1 cellular context compared by ENCODE assay signal in the genomic region with DNA sequence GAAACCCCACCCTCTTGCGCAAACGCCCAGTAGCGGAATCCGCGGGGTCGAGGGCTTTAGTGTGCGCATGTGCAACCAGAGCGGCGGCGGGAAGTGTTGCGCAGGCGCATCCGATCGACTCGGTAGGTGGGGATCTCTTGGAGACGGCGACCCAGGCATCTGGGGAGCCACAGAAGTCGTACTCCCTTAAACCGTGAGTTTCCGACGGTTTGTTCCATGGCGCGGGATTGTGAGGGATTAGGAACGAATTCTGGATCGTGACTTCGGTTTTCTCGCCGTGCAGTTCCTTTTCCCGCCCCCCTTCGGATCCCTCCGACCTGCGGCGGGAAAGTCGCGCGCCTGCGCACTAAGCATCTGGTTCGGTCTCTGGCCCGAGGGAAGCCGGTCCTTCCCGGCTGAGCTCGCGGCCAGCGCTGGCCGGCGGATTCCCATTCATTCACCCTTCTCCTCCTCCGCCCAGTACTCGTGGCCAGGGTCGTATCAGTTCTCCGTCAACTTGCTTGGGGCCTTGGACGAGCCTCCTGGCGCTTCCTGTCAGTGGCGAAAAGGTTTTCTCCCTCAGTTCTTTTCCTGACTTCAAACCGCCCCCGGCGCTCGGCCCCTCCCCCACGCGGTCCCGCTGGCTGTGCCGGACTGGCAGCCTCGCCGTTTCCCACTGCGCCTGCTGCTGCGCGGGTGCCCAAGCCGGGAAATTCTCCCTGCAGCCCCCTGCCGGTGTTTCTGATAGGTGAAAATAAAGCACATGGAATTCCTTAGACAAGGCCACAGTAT.
TF ChIP-seq lines count a peak whose summit lies in the region.

A gene (plus strand): TSS at position 96 of the 771 bp plus-strand sequence. CDS start 866 bp downstream, outside the sequence.

TF ChIP-seq in K562, 482 proteins besides CTCF, POLR2A, EP300 and RAD21 (continued from another document and continues in another):
- TF ChIP-seq PML (IDR thresholded peaks at IDR 0.05; ENCODE audit: low read length), result peak; percentile 54
- no peak for TF ChIP-seq PRPF4 (IDR thresholded peaks at IDR 0.05; ENCODE audit: insufficient read depth, low read depth, low read length, poor library complexity, severe bottlenecking)
- TF ChIP-seq, protein P1, sequence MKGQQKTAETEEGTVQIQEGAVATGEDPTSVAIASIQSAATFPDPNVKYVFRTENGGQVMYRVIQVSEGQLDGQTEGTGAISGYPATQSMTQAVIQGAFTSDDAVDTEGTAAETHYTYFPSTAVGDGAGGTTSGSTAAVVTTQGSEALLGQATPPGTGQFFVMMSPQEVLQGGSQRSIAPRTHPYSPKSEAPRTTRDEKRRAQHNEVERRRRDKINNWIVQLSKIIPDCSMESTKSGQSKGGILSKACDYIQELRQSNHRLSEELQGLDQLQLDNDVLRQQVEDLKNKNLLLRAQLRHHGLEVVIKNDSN (CRISPR knock-in tag; IDR thresholded peaks at IDR 0.05), result no peak
- TF ChIP-seq, protein P2, sequence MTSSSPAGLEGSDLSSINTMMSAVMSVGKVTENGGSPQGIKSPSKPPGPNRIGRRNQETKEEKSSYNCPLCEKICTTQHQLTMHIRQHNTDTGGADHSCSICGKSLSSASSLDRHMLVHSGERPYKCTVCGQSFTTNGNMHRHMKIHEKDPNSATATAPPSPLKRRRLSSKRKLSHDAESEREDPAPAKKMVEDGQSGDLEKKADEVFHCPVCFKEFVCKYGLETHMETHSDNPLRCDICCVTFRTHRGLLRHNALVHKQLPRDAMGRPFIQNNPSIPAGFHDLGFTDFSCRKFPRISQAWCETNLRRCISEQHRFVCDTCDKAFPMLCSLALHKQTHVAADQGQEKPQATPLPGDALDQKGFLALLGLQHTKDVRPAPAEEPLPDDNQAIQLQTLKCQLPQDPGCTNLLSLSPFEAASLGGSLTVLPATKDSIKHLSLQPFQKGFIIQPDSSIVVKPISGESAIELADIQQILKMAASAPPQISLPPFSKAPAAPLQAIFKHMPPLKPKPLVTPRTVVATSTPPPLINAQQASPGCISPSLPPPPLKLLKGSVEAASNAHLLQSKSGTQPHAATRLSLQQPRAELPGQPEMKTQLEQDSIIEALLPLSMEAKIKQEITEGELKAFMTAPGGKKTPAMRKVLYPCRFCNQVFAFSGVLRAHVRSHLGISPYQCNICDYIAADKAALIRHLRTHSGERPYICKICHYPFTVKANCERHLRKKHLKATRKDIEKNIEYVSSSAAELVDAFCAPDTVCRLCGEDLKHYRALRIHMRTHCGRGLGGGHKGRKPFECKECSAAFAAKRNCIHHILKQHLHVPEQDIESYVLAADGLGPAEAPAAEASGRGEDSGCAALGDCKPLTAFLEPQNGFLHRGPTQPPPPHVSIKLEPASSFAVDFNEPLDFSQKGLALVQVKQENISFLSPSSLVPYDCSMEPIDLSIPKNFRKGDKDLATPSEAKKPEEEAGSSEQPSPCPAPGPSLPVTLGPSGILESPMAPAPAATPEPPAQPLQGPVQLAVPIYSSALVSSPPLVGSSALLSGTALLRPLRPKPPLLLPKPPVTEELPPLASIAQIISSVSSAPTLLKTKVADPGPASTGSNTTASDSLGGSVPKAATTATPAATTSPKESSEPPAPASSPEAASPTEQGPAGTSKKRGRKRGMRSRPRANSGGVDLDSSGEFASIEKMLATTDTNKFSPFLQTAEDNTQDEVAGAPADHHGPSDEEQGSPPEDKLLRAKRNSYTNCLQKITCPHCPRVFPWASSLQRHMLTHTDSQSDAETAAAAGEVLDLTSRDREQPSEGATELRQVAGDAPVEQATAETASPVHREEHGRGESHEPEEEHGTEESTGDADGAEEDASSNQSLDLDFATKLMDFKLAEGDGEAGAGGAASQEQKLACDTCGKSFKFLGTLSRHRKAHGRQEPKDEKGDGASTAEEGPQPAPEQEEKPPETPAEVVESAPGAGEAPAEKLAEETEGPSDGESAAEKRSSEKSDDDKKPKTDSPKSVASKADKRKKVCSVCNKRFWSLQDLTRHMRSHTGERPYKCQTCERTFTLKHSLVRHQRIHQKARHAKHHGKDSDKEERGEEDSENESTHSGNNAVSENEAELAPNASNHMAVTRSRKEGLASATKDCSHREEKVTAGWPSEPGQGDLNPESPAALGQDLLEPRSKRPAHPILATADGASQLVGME (CRISPR knock-in tag; IDR thresholded peaks at IDR 0.05), result 0 out of 2 replicates have a peak, but pooled peaks have one; percentile 30
- 0 out of 2 replicates have a peak, but pooled peaks have one; percentile 25 for TF ChIP-seq SMARCC2 (IDR thresholded peaks at IDR 0.05; ENCODE audit: low read depth)
- TF ChIP-seq HDGF (IDR thresholded peaks at IDR 0.05), result no peak
- TF ChIP-seq NRF1 (conservative IDR thresholded peaks at IDR 0.05 in 1 of 2, IDR thresholded peaks at IDR 0.05 in 1 of 2), result peak; percentile 100
- TF ChIP-seq, protein P3, sequence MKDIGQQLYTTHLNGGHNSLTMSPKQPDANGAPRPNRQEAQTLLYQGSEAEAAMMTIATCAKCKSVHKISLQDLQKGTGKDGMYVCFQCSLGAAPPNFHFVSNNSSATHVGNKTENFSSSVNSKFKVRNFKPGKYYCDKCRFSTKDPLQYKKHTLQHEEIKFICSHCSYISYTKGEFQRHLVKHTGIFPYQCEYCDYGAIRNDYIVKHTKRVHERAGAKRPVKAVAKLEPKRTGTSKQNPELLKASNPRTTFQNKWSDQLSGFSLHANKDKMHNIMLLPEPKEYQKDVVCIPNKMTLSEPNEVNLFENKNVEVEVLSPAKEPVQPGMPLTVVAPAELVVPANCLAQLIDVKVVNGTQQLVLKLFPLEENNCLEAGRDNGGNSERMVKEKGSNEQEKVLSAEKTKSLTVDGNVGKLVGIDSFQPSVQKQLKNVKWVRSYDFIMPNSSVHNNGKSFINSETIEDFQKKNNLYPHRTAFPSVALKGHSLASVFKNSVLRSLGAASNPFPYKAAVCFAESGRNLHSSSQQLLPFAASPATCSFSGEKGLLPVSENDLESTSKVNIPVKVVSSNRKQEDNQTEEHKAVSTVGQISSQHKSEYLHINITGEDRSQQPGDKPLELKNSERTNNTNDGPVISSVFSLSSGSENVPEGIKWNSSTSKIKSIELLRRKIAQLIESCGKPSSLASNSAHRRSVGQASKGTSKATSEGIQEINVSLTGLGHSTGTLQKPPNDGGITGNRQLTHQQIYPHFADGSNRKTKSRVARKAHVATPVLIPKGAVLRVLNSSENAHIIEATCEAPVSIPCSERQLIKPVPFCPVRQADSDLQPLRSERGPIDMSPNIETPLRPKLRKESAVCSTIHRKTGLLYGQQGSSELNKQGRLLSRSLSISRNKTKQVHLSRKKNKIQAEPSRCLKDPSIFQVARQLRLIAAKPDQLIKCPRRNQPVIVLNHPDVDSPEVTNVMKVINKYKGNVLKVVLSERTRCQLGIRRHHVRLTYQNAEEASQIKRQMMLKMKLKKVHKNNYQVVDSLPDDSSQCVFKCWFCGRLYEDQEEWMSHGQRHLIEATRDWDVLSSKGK (CRISPR knock-in tag; IDR thresholded peaks at IDR 0.05), result no peak
- TF ChIP-seq SMAD4 (CRISPR knock-in tag; conservative IDR thresholded peaks at IDR 0.05), result peak; percentile 41; the same call in 1 of the 2 replicates
- no peak for TF ChIP-seq SETDB1 (IDR thresholded peaks at IDR 0.05; ENCODE audit: low read length)
- TF ChIP-seq, protein P4, sequence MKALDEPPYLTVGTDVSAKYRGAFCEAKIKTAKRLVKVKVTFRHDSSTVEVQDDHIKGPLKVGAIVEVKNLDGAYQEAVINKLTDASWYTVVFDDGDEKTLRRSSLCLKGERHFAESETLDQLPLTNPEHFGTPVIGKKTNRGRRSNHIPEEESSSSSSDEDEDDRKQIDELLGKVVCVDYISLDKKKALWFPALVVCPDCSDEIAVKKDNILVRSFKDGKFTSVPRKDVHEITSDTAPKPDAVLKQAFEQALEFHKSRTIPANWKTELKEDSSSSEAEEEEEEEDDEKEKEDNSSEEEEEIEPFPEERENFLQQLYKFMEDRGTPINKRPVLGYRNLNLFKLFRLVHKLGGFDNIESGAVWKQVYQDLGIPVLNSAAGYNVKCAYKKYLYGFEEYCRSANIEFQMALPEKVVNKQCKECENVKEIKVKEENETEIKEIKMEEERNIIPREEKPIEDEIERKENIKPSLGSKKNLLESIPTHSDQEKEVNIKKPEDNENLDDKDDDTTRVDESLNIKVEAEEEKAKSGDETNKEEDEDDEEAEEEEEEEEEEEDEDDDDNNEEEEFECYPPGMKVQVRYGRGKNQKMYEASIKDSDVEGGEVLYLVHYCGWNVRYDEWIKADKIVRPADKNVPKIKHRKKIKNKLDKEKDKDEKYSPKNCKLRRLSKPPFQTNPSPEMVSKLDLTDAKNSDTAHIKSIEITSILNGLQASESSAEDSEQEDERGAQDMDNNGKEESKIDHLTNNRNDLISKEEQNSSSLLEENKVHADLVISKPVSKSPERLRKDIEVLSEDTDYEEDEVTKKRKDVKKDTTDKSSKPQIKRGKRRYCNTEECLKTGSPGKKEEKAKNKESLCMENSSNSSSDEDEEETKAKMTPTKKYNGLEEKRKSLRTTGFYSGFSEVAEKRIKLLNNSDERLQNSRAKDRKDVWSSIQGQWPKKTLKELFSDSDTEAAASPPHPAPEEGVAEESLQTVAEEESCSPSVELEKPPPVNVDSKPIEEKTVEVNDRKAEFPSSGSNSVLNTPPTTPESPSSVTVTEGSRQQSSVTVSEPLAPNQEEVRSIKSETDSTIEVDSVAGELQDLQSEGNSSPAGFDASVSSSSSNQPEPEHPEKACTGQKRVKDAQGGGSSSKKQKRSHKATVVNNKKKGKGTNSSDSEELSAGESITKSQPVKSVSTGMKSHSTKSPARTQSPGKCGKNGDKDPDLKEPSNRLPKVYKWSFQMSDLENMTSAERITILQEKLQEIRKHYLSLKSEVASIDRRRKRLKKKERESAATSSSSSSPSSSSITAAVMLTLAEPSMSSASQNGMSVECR (CRISPR knock-in tag; IDR thresholded peaks at IDR 0.05), result peak; percentile 75
- 0 out of 2 replicates have a peak, but pooled peaks have one; percentile 10 for TF ChIP-seq PTBP1 (IDR thresholded peaks at IDR 0.05; ENCODE audit: low read depth, low read length)
- TF ChIP-seq, protein P5, sequence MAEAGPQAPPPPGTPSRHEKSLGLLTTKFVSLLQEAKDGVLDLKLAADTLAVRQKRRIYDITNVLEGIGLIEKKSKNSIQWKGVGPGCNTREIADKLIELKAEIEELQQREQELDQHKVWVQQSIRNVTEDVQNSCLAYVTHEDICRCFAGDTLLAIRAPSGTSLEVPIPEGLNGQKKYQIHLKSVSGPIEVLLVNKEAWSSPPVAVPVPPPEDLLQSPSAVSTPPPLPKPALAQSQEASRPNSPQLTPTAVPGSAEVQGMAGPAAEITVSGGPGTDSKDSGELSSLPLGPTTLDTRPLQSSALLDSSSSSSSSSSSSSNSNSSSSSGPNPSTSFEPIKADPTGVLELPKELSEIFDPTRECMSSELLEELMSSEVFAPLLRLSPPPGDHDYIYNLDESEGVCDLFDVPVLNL (CRISPR knock-in tag; IDR thresholded peaks at IDR 0.05; ENCODE audit: low read depth), result peak; percentile 95
- TF ChIP-seq, protein P6, sequence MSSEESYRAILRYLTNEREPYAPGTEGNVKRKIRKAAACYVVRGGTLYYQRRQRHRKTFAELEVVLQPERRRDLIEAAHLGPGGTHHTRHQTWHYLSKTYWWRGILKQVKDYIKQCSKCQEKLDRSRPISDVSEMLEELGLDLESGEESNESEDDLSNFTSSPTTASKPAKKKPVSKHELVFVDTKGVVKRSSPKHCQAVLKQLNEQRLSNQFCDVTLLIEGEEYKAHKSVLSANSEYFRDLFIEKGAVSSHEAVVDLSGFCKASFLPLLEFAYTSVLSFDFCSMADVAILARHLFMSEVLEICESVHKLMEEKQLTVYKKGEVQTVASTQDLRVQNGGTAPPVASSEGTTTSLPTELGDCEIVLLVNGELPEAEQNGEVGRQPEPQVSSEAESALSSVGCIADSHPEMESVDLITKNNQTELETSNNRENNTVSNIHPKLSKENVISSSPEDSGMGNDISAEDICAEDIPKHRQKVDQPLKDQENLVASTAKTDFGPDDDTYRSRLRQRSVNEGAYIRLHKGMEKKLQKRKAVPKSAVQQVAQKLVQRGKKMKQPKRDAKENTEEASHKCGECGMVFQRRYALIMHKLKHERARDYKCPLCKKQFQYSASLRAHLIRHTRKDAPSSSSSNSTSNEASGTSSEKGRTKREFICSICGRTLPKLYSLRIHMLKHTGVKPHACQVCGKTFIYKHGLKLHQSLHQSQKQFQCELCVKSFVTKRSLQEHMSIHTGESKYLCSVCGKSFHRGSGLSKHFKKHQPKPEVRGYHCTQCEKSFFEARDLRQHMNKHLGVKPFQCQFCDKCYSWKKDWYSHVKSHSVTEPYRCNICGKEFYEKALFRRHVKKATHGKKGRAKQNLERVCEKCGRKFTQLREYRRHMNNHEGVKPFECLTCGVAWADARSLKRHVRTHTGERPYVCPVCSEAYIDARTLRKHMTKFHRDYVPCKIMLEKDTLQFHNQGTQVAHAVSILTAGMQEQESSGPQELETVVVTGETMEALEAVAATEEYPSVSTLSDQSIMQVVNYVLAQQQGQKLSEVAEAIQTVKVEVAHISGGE (CRISPR knock-in tag; IDR thresholded peaks at IDR 0.05), result peak in 1 of 3 experiments; percentile 49; a peak in 1 of 6 replicates
- TF ChIP-seq, protein P7, sequence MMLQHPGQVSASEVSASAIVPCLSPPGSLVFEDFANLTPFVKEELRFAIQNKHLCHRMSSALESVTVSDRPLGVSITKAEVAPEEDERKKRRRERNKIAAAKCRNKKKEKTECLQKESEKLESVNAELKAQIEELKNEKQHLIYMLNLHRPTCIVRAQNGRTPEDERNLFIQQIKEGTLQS (IDR thresholded peaks at IDR 0.05), result peak; percentile 70
- TF ChIP-seq, protein P7 (CRISPR knock-in tag; conservative IDR thresholded peaks at IDR 0.05), result no peak
- no peak for TF ChIP-seq JUNB (CRISPR knock-in tag; conservative IDR thresholded peaks at IDR 0.05)
- TF ChIP-seq L3MBTL2 (IDR thresholded peaks at IDR 0.05), result peak; percentile 91
- no peak for TF ChIP-seq PHB (CRISPR knock-in tag; IDR thresholded peaks at IDR 0.05)
- TF ChIP-seq, protein P8, sequence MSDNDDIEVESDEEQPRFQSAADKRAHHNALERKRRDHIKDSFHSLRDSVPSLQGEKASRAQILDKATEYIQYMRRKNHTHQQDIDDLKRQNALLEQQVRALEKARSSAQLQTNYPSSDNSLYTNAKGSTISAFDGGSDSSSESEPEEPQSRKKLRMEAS (CRISPR knock-in tag; IDR thresholded peaks at IDR 0.05), result peak; percentile 74
- TF ChIP-seq, protein P9, sequence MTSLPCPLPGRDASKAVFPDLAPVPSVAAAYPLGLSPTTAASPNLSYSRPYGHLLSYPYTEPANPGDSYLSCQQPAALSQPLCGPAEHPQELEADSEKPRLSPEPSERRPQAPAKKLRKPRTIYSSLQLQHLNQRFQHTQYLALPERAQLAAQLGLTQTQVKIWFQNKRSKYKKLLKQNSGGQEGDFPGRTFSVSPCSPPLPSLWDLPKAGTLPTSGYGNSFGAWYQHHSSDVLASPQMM (CRISPR knock-in tag; IDR thresholded peaks at IDR 0.05), result no peak
- TF ChIP-seq, protein P10, sequence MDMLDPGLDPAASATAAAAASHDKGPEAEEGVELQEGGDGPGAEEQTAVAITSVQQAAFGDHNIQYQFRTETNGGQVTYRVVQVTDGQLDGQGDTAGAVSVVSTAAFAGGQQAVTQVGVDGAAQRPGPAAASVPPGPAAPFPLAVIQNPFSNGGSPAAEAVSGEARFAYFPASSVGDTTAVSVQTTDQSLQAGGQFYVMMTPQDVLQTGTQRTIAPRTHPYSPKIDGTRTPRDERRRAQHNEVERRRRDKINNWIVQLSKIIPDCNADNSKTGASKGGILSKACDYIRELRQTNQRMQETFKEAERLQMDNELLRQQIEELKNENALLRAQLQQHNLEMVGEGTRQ (CRISPR knock-in tag; IDR thresholded peaks at IDR 0.05), result no peak
- no peak for TF ChIP-seq GTF2A2 (tag; IDR thresholded peaks at IDR 0.05)
- no peak for TF ChIP-seq SMAD1 (IDR thresholded peaks at IDR 0.05; ENCODE audit: low read depth, low read length, partially characterized antibody)
